In genomic region chr18:76819411-76820136, GRCh38 we compare ENCODE assay signal across 12 cellular contexts. TPM values are rescaled to one million over a fixed set of nuclear protein-coding genes. Genes with fewer than 3 reads are reported as not detected.
DNase-seq lines count a peak whose midpoint lies in the region; ATAC-seq and TF ChIP-seq lines count a peak whose summit lies in the region.
"Had no signal": no experiment of that assay in that cellular context is flagged by ENCODE, and none has a peak within 500 bp of the region (broad histone marks: within the 10 kb centered on the region; RNA-seq: fewer than 3 reads in every experiment).

No MANE protein-coding gene starts in this region.

- H3K4me1 ChIP-seq in OCI-LY3 (ENCODE audit: low read length) = peaks cover 37% of the 10 kb centered on the region

- H3K4me1 Mint-ChIP-seq in activated naive CD4-positive, alpha-beta T cell treated with anti-CD3 and anti-CD28 coated beads, Interleukin-2, amount 50 U/mL, for 24 hours = peaks cover 49% of the 10 kb centered on the region
- H3K4me1 Mint-ChIP-seq in central memory CD8-positive, alpha-beta T cell = peaks cover 48% of the 10 kb centered on the region
- H3K4me1 Mint-ChIP-seq in stimulated activated naive B cell treated with anti-CD40 and anti-IgM and Interleukin-4, amounts not matched to agents 10 μg/mL and 1 μg/mL and 100 μg/mL, for 72 hours = peaks cover 28 to 53% of the 10 kb centered on the region in 2 donors

- H3K27me3 Mint-ChIP-seq in activated naive CD4-positive, alpha-beta T cell treated with anti-CD3 and anti-CD28 coated beads, Interleukin-2, amount 50 U/mL, for 24 hours = no peaks in the 10 kb centered on the region
- H3K27me3 Mint-ChIP-seq in central memory CD8-positive, alpha-beta T cell = no peaks in the 10 kb centered on the region
- H3K27me3 Mint-ChIP-seq in stimulated activated naive B cell treated with anti-CD40 and anti-IgM and Interleukin-4, amounts not matched to agents 10 μg/mL and 1 μg/mL and 100 μg/mL, for 72 hours = no peaks in the 10 kb centered on the region

- intact Hi-C loops in left ventricle myocardium superior (cut with micrococcal nuclease) = no loop called here

- no peaks in the 10 kb centered on the region for H3K36me3 Mint-ChIP-seq in activated naive CD4-positive, alpha-beta T cell treated with anti-CD3 and anti-CD28 coated beads, Interleukin-2, amount 50 U/mL, for 24 hours
- H3K36me3 Mint-ChIP-seq in central memory CD8-positive, alpha-beta T cell (ENCODE audit: insufficient read depth) = peaks cover 31% of the 10 kb centered on the region
- peaks cover 17 to 29% of the 10 kb centered on the region in 2 donors for H3K36me3 Mint-ChIP-seq in stimulated activated naive B cell treated with anti-CD40 and anti-IgM and Interleukin-4, amounts not matched to agents 10 μg/mL and 1 μg/mL and 100 μg/mL, for 72 hours

- no peak overlapping the region for H3K27ac ChIP-seq in OCI-LY3 (ENCODE audit: low read length)

- no peak overlapping the region for H3K9ac ChIP-seq in OCI-LY3 (ENCODE audit: low read length)

- peaks cover 73% of the 10 kb centered on the region for H3K79me2 ChIP-seq in OCI-LY3 (ENCODE audit: low read length)

- H3K27me3 ChIP-seq in OCI-LY3 (ENCODE audit: low read depth, low read length) = no peaks in the 10 kb centered on the region

- TF ChIP-seq CTCF in OCI-LY3 (IDR thresholded peaks at IDR 0.05; ENCODE audit: low read depth, low read length) = no peak

- H4K20me1 ChIP-seq in OCI-LY3 (ENCODE audit: insufficient read depth, low read length) = peaks cover 10% of the 10 kb centered on the region; the same call in 1 of the 2 replicates

- H2AFZ ChIP-seq in OCI-LY3 (ENCODE audit: low read depth, low read length) = no peak overlapping the region

- no peaks in the 10 kb centered on the region for H3K9me3 ChIP-seq in OCI-LY3 (ENCODE audit: insufficient read depth, low read length)

- H3K36me3 ChIP-seq in OCI-LY3 (replicated peaks; ENCODE audit: low read depth, low read length) = peaks cover 14% of the 10 kb centered on the region

- DNase-seq in activated naive CD4-positive, alpha-beta T cell treated with Interleukin-2 at 50 U/mL for 16 hours = no peak
- no peak for DNase-seq in central memory CD8-positive, alpha-beta T cell (ENCODE audit: low spot score in 2 of 2)
- DNase-seq in stimulated activated naive B cell treated with anti-CD40 and anti-IgM and Interleukin-4, amounts not matched to agents 10 μg/mL and 1 μg/mL and 100 μg/mL, for 72 hours = no peak
- DNase-seq in inferior parietal cortex (ENCODE audit: extremely low spot score) = no peak
- no peak for DNase-seq in left ventricle myocardium superior
- DNase-seq: aorta; effector CD8-positive, alpha-beta T cell; NCI-H526; SIG-M5 had no signal

- H3K4me3 Mint-ChIP-seq in activated naive CD4-positive, alpha-beta T cell treated with anti-CD3 and anti-CD28 coated beads, Interleukin-2, amount 50 U/mL, for 24 hours = peak overlapping the region; percentile 58
- H3K4me3 Mint-ChIP-seq in central memory CD8-positive, alpha-beta T cell = peak overlapping the region; percentile 89
- H3K4me3 Mint-ChIP-seq in stimulated activated naive B cell treated with anti-CD40 and anti-IgM and Interleukin-4, amounts not matched to agents 10 μg/mL and 1 μg/mL and 100 μg/mL, for 72 hours = peak overlapping the region; percentile 35 to 53

- H3K4me2 ChIP-seq in OCI-LY3 (ENCODE audit: low read length) = peak overlapping the region; percentile 12

- no peak for ATAC-seq in central memory CD8-positive, alpha-beta T cell (replicated peaks; ENCODE audit: extremely low read depth, poor library complexity, severe bottlenecking)
- no peak for ATAC-seq in stimulated activated naive B cell treated with anti-CD40 and anti-IgM and Interleukin-4, amounts not matched to agents 10 μg/mL and 1 μg/mL and 100 μg/mL, for 72 hours (replicated peaks)
- ATAC-seq in GM18861 (IDR thresholded peaks at IDR 0.05; ENCODE audit: unreplicated experiment) = no peak
- ATAC-seq in left ventricle myocardium superior = no peak

- H3K27ac Mint-ChIP-seq in activated naive CD4-positive, alpha-beta T cell treated with anti-CD3 and anti-CD28 coated beads, Interleukin-2, amount 50 U/mL, for 24 hours = no peak overlapping the region
- H3K27ac Mint-ChIP-seq in central memory CD8-positive, alpha-beta T cell (ENCODE audit: low read depth) = peak overlapping the region; percentile 25
- H3K27ac Mint-ChIP-seq in stimulated activated naive B cell treated with anti-CD40 and anti-IgM and Interleukin-4, amounts not matched to agents 10 μg/mL and 1 μg/mL and 100 μg/mL, for 72 hours = no peak overlapping the region

- H3K4me3 ChIP-seq in OCI-LY3 (ENCODE audit: low read length) = 0 out of 2 replicates have a peak overlapping the region, but pooled peaks have one; percentile 6

- H3K9me3 Mint-ChIP-seq in activated naive CD4-positive, alpha-beta T cell treated with anti-CD3 and anti-CD28 coated beads, Interleukin-2, amount 50 U/mL, for 24 hours = no peaks in the 10 kb centered on the region
- H3K9me3 Mint-ChIP-seq in central memory CD8-positive, alpha-beta T cell = no peaks in the 10 kb centered on the region
- H3K9me3 Mint-ChIP-seq in stimulated activated naive B cell treated with anti-CD40 and anti-IgM and Interleukin-4, amounts not matched to agents 10 μg/mL and 1 μg/mL and 100 μg/mL, for 72 hours = no peaks in the 10 kb centered on the region

RNA-seq across cellular contexts. Expression of gene ZNF236, which starts 2.8 kb away (rescaled TPM):
- total RNA-seq in left ventricle myocardium superior = 13.4 TPM
